Comparison of ENCODE assay signal across 9 cellular contexts in genomic region chr21:45019076-45019886, GRCh38. TPM values are rescaled to one million over a fixed set of nuclear protein-coding genes. Genes with fewer than 3 reads are reported as not detected.
A peak's percentile ranks its signal among the peaks of the same experiment; 100 is the strongest.
DNase-seq lines count a peak whose midpoint lies in the region; ATAC-seq and TF ChIP-seq lines count a peak whose summit lies in the region.
"Had no signal": no experiment of that assay in that cellular context is flagged by ENCODE, and none has a peak within 500 bp of the region (broad histone marks: within the 10 kb centered on the region; RNA-seq: fewer than 3 reads in every experiment).

No MANE protein-coding gene starts in this region.

- H3K14ac ChIP-seq in neuronal stem cell (ENCODE audit: low read length), result peak overlapping the region; percentile 50

- peak overlapping the region; percentile 86 for H3K18ac ChIP-seq in neuronal stem cell (ENCODE audit: low read length)

- peak overlapping the region; percentile 59 for H2AK5ac ChIP-seq in neuronal stem cell (ENCODE audit: low read depth, low read length)

- no peak for ATAC-seq in stimulated activated naive CD8-positive, alpha-beta T cell treated with anti-CD3 and anti-CD28 coated beads, Interleukin-15, Interleukin-2, amounts not matched to agents 100 U/mL and 50 U/mL, for 24 hours

- H3K4me1 ChIP-seq in neuronal stem cell (ENCODE audit: control insufficient read depth in 2 of 2, insufficient read depth in 1 of 2, low read depth in 1 of 2, low read length in 2 of 2), result peaks cover 11 to 32% of the 10 kb centered on the region in 2 donors

- no peak overlapping the region for H3K27ac ChIP-seq in neuronal stem cell (replicated peaks; ENCODE audit: low read length)

- no peak for TF ChIP-seq CTCF in fibroblast of the aortic adventitia (IDR thresholded peaks at IDR 0.05; ENCODE audit: insufficient read depth, low read length)

- WGBS in neuronal stem cell (ENCODE audit: extremely low coverage in 2 of 2, insufficient read length in 2 of 2, insufficient replicate concordance in 1 of 2), 2 donors, result no CpG with 5 or more reads among the region's 60 CpGs

- H3K4me3 ChIP-seq in fibroblast of the aortic adventitia (ENCODE audit: low read depth, low read length) (peak overlapping the region; percentile 28), neuronal stem cell (ENCODE audit: low read length in 2 of 2) (no peak overlapping the region)

- H2BK15ac ChIP-seq in neuronal stem cell (ENCODE audit: low read length), result peak overlapping the region; percentile 60

- peaks cover 2 to 7% of the 10 kb centered on the region in 2 donors for H3K9me3 ChIP-seq in neuronal stem cell (replicated peaks in 1 of 2; ENCODE audit: control insufficient read depth in 2 of 2, insufficient read depth in 1 of 2, low read depth in 1 of 2, low read length in 2 of 2)

- peaks cover 5% of the 10 kb centered on the region for H3K9me3 Mint-ChIP-seq in stimulated activated naive CD8-positive, alpha-beta T cell treated with anti-CD3 and anti-CD28 coated beads, Interleukin-15, Interleukin-2, amounts not matched to agents 100 ng/mL and 50 ng/mL, for 24 hours

- H3K27ac Mint-ChIP-seq in stimulated activated naive CD8-positive, alpha-beta T cell treated with anti-CD3 and anti-CD28 coated beads, Interleukin-15, Interleukin-2, amounts not matched to agents 100 ng/mL and 50 ng/mL, for 24 hours, result no peak overlapping the region

- no peaks in the 10 kb centered on the region for H3K36me3 ChIP-seq in neuronal stem cell (replicated peaks in 1 of 2; ENCODE audit: control insufficient read depth in 2 of 2, insufficient read depth in 2 of 2, low read length in 2 of 2)

- peak overlapping the region; percentile 17 for H3K4me3 Mint-ChIP-seq in stimulated activated naive CD8-positive, alpha-beta T cell treated with anti-CD3 and anti-CD28 coated beads, Interleukin-15, Interleukin-2, amounts not matched to agents 100 ng/mL and 50 ng/mL, for 24 hours

- H3K9ac ChIP-seq in neuronal stem cell (ENCODE audit: low read depth, low read length, poor library complexity), result peak overlapping the region; percentile 51

- H2AFZ ChIP-seq in neuronal stem cell (ENCODE audit: low read length), result no peak overlapping the region

- H2BK120ac ChIP-seq in neuronal stem cell (ENCODE audit: low read depth, low read length), result no peak overlapping the region

- H3K27me3 ChIP-seq in neuronal stem cell (ENCODE audit: control insufficient read depth in 3 of 3, insufficient read depth in 3 of 3, low read depth in 1 of 3, low read length in 3 of 3), result peaks cover 0 to 48% (median 21%) of the 10 kb centered on the region in 3 experiments

- H3K4me2 ChIP-seq in neuronal stem cell (ENCODE audit: insufficient read depth, low read length, poor library complexity, severe bottlenecking), result peak overlapping the region; percentile 36

- H2BK12ac ChIP-seq in neuronal stem cell (ENCODE audit: low read length), result no peak overlapping the region

- no peak for DNase-seq in stimulated activated naive CD8-positive, alpha-beta T cell treated with anti-CD3 and anti-CD28 coated beads, Interleukin-15, Interleukin-2, amounts not matched to agents 100 U/mL and 50 U/mL, for 24 hours
- DNase-seq in fibroblast of the aortic adventitia (ENCODE audit: low read depth) (no peak), neuronal stem cell (ENCODE audit: low spot score) (no peak), D341Med (ENCODE audit: low spot score) (no peak), DMS79 treated with DMSO at 0.1 percent for 48 hours (lab: John Stamatoyannopoulos, UW) (no peak), NCI-H345 (lab: John Stamatoyannopoulos, UW) (no peak)
- no peak for DNase-seq in activated CD4-positive, alpha-beta T cell treated with anti-CD3 and anti-CD28 coated beads for 48 hours
- DNase-seq: NCI-H2081 treated with DMSO at 0.1 percent for 48 hours had no signal

- H3K27me3 Mint-ChIP-seq in stimulated activated naive CD8-positive, alpha-beta T cell treated with anti-CD3 and anti-CD28 coated beads, Interleukin-15, Interleukin-2, amounts not matched to agents 100 ng/mL and 50 ng/mL, for 24 hours, result peaks cover 44% of the 10 kb centered on the region

- H4K8ac ChIP-seq in neuronal stem cell (ENCODE audit: low read depth, low read length), result no peak overlapping the region

- no peak overlapping the region for H3K4ac ChIP-seq in neuronal stem cell (ENCODE audit: low read length)

- H2BK5ac ChIP-seq in neuronal stem cell (ENCODE audit: low read length), result no peak overlapping the region

- H3K23ac ChIP-seq in neuronal stem cell (ENCODE audit: low read depth, low read length, poor library complexity), result peak overlapping the region; percentile 37

- H3K4me1 Mint-ChIP-seq in stimulated activated naive CD8-positive, alpha-beta T cell treated with anti-CD3 and anti-CD28 coated beads, Interleukin-15, Interleukin-2, amounts not matched to agents 100 ng/mL and 50 ng/mL, for 24 hours (ENCODE audit: low read depth), result peaks cover 13% of the 10 kb centered on the region

- no peaks in the 10 kb centered on the region for H3K79me1 ChIP-seq in neuronal stem cell (ENCODE audit: low read depth, low read length)

- peaks cover 1% of the 10 kb centered on the region for H3K36me3 Mint-ChIP-seq in stimulated activated naive CD8-positive, alpha-beta T cell treated with anti-CD3 and anti-CD28 coated beads, Interleukin-15, Interleukin-2, amounts not matched to agents 100 ng/mL and 50 ng/mL, for 24 hours (ENCODE audit: low read depth)

- H4K91ac ChIP-seq in neuronal stem cell (ENCODE audit: low read depth, low read length, poor library complexity), result no peak overlapping the region

RNA-seq across cellular contexts. Expression of gene ADARB1, which starts 55.1 kb away (rescaled TPM):
- 2.1 and 7.0 TPM in 2 replicates for total RNA-seq in fibroblast of the aortic adventitia (ENCODE audit: low replicate concordance)
- polyA plus RNA-seq in neuronal stem cell (2013, experiment 1 of 2), result 5.9 TPM
- 6.1 TPM for polyA plus RNA-seq in neuronal stem cell (2013, experiment 2 of 2)
